1 cellular context compared by ENCODE assay signal in the genomic region with DNA sequence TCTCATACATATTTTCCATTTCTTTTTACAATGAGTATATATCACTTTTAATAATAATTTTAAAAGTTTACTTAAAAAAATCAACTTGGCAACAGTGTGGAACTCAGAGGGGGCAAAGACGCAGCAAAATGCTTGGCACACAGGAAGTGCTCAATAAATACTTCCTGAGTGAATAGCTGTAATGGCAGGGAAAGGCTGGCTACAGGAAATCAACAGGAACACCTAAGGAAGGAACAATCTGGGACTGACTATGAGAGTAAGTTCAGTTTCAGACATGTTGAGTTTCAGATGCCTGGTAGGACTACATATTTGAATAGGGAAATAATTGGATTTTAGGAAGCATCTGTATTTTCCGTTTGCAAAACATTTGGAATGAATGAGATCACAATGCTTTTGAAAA.
TF ChIP-seq lines count a peak whose summit lies in the region.

No MANE protein-coding gene starts in this region.

TF ChIP-seq in endothelial cell of umbilical vein, 7 proteins besides CTCF, POLR2A, EP300 and RAD21 (continued from another document):
- TF ChIP-seq EZH2 (IDR thresholded peaks at IDR 0.05; ENCODE audit: borderline replicate concordance, low read depth, low read length, severe bottlenecking) (no peak), MYC (IDR thresholded peaks at IDR 0.05; ENCODE audit: low read depth, low read length) (no peak)
